In genomic region chr7:945556-946255, GRCh38 we compare ENCODE assay signal across 12 cellular contexts. TPM values are rescaled to one million over a fixed set of nuclear protein-coding genes. Genes with fewer than 3 reads are reported as not detected.
DNase-seq lines count a peak whose midpoint lies in the region; ATAC-seq and TF ChIP-seq lines count a peak whose summit lies in the region.
"Had no signal": no experiment of that assay in that cellular context is flagged by ENCODE, and none has a peak within 500 bp of the region (broad histone marks: within the 10 kb centered on the region; RNA-seq: fewer than 3 reads in every experiment).

No MANE protein-coding gene starts in this region.

- no peaks in the 10 kb centered on the region for H3K36me3 ChIP-seq in duodenal mucosa (ENCODE audit: control insufficient read depth in 1 of 2, insufficient read depth in 2 of 2, low read length in 2 of 2)
- H3K36me3 ChIP-seq in lung (ENCODE audit: control insufficient read depth in 2 of 2, insufficient read depth in 2 of 2, low read length in 2 of 2): peaks cover 0 to 1% of the 10 kb centered on the region in 2 donors
- no peaks in the 10 kb centered on the region for H3K36me3 ChIP-seq in urinary bladder (ENCODE audit: insufficient read depth)
- no peaks in the 10 kb centered on the region for H3K36me3 ChIP-seq in smooth muscle cell (ENCODE audit: low read depth)
- H3K36me3 ChIP-seq: HAP-1 had no signal

- peaks cover 19 to 24% of the 10 kb centered on the region in 2 donors for H3K4me1 ChIP-seq in duodenal mucosa (ENCODE audit: control insufficient read depth in 1 of 2, insufficient read depth in 2 of 2, low read length in 2 of 2)
- no peaks in the 10 kb centered on the region for H3K4me1 ChIP-seq in lung (ENCODE audit: control insufficient read depth in 2 of 2, insufficient read depth in 2 of 2, low read length in 2 of 2)
- no peaks in the 10 kb centered on the region for H3K4me1 ChIP-seq in urinary bladder (ENCODE audit: insufficient read depth)
- H3K4me1 ChIP-seq in smooth muscle cell (ENCODE audit: low read depth): no peaks in the 10 kb centered on the region
- H3K4me1 ChIP-seq: HAP-1 had no signal

- ATAC-seq in lung (ENCODE audit: insufficient read depth, low FRiP score) (peak; percentile 96), HG03135 (IDR thresholded peaks at IDR 0.05; ENCODE audit: unreplicated experiment) (no peak), HG02852 (IDR thresholded peaks at IDR 0.05; ENCODE audit: unreplicated experiment) (no peak)

- peak overlapping the region; percentile 61 to 84 for H3K9ac ChIP-seq in duodenal mucosa (ENCODE audit: low read depth in 1 of 2, low read length in 2 of 2)
- H3K9ac ChIP-seq in smooth muscle cell (ENCODE audit: low read depth): no peak overlapping the region

- H3F3A ChIP-seq in smooth muscle cell (ENCODE audit: low read depth): no peaks in the 10 kb centered on the region

- no peak overlapping the region for H3K4me2 ChIP-seq in smooth muscle cell

- H3K27ac ChIP-seq in duodenal mucosa (ENCODE audit: low read depth, low read length) (peak overlapping the region; percentile 94), lung (ENCODE audit: low read depth in 1 of 2, low read length in 1 of 2) (peak overlapping the region in 1 of 2 donors; percentile 91), urinary bladder (ENCODE audit: low read depth) (peak overlapping the region; percentile 76), smooth muscle cell (ENCODE audit: low read depth) (no peak overlapping the region)
- H3K27ac ChIP-seq: SK-N-MC had no signal

- no peaks in the 10 kb centered on the region for H3K9me3 ChIP-seq in duodenal mucosa (ENCODE audit: control insufficient read depth in 1 of 2, low read length in 2 of 2)
- no peaks in the 10 kb centered on the region for H3K9me3 ChIP-seq in lung (ENCODE audit: control insufficient read depth in 2 of 2, insufficient read depth in 1 of 2, low read length in 1 of 2)
- H3K9me3 ChIP-seq in smooth muscle cell (replicated peaks; ENCODE audit: low read depth): no peaks in the 10 kb centered on the region
- H3K9me3 ChIP-seq: HAP-1 had no signal

- no peaks in the 10 kb centered on the region for H3K79me2 ChIP-seq in smooth muscle cell (ENCODE audit: low read depth)

- 66 to 88% methylated on average over 27 to 30 of the region's 30 CpGs for WGBS in lung, 2 donors
- 67% methylated on average over 30 of the region's 30 CpGs for WGBS in urinary bladder
- 62% methylated on average over 14 of the region's 30 CpGs for WGBS in smooth muscle cell (ENCODE audit: low lambda C conversion rate)

- TF ChIP-seq CTCF in lung (IDR thresholded peaks at IDR 0.05; ENCODE audit: control extremely low read depth, extremely low read depth) (no peak), smooth muscle cell (IDR thresholded peaks at IDR 0.05; ENCODE audit: borderline replicate concordance, insufficient read depth, poor library complexity, severe bottlenecking) (no peak)

- H3K27me3 ChIP-seq in duodenal mucosa (ENCODE audit: control insufficient read depth in 1 of 2, insufficient read depth in 2 of 2, low read length in 2 of 2): no peaks in the 10 kb centered on the region
- no peaks in the 10 kb centered on the region for H3K27me3 ChIP-seq in lung (ENCODE audit: control insufficient read depth, insufficient read depth)
- peaks cover 14% of the 10 kb centered on the region for H3K27me3 ChIP-seq in smooth muscle cell (ENCODE audit: low read depth)

- H4K20me1 ChIP-seq in smooth muscle cell (ENCODE audit: low read depth): no peaks in the 10 kb centered on the region

- DNase-seq in SIG-M5 treated with dmso at 0.1 percent for 504 hours (lab: John Stamatoyannopoulos, UW; ENCODE audit: unreplicated experiment): peak; percentile 62
- no peak for DNase-seq in SIG-M5 (lab: John Stamatoyannopoulos, UW)
- peak; percentile 90 for DNase-seq in lung (ENCODE audit: low spot score)
- DNase-seq in smooth muscle cell (lab: John Stamatoyannopoulos, UW; ENCODE audit: unreplicated experiment): no peak
- DNase-seq: activated CD4-positive, alpha-beta T cell treated with anti-CD3 and anti-CD28 coated beads, Interleukin-2, amount 50 U/mL, for 48 hours; NCI-H187 treated with DMSO at 0.1 percent for 48 hours had no signal

- H3K4me3 ChIP-seq in duodenal mucosa (ENCODE audit: low read depth in 1 of 2, low read length in 2 of 2) (peak overlapping the region; percentile 37 to 57), lung (peak overlapping the region; percentile 16), urinary bladder (ENCODE audit: low read depth, low read length) (no peak overlapping the region), smooth muscle cell (no peak overlapping the region)
- H3K4me3 ChIP-seq: HAP-1, SK-N-MC had no signal

- no peak overlapping the region for H2AFZ ChIP-seq in smooth muscle cell (ENCODE audit: low read depth)

RNA-seq across cellular contexts. Expression of gene ADAP1, which starts 8.8 kb away (rescaled TPM):
- total RNA-seq in lung (10 to 100 TPM; 11.5 to 34.2 TPM), urinary bladder (11.7 TPM), smooth muscle cell (2.0 and 3.0 TPM in 2 replicates)
- polyA plus RNA-seq in lung (10 to 100 TPM; 31.0 to 39.0 TPM), urinary bladder (13.7 TPM), smooth muscle cell (1.3 and 2.4 TPM in 2 replicates)

RNA-seq across cellular contexts. Expression of gene COX19, which starts 29.6 kb away (rescaled TPM):
- total RNA-seq in lung: 10 to 100 TPM in 1 of 2 donors, 1 to 10 TPM in 1; 10.0 to 17.0 TPM
- 1 to 10 TPM; 5.6 to 6.0 TPM for polyA plus RNA-seq in lung
- 24.0 TPM for total RNA-seq in urinary bladder
- 6.5 TPM for polyA plus RNA-seq in urinary bladder
- total RNA-seq in smooth muscle cell: 10.0 and 10.4 TPM in 2 replicates
- polyA plus RNA-seq in smooth muscle cell: 10.4 and 19.0 TPM in 2 replicates

RNA-seq across cellular contexts. Expression of gene CYP2W1, which starts 37.3 kb away (rescaled TPM):
- 1 to 10 TPM in 1 of 2 donors, not detected in 1; 8.1 TPM for total RNA-seq in lung
- polyA plus RNA-seq in lung: under 1 TPM in 1 of 2 donors, not detected in 1; 0.05 TPM
- 7.5 TPM for total RNA-seq in urinary bladder
- 0.22 TPM for polyA plus RNA-seq in urinary bladder
- not detected in 2 replicates for total RNA-seq in smooth muscle cell
- polyA plus RNA-seq in smooth muscle cell: 0.44 TPM in 1 of 2 replicates, not detected in the other

Comparison
In these comparisons a context has a peak if more than half of its experiments do, and no peak if none do; other contexts are left out.
1. DNase-seq: peak in SIG-M5 treated with dmso at 0.1 percent for 504 hours (single experiment) and lung (single experiment); none in SIG-M5 (single experiment) and smooth muscle cell (single experiment).
2. H3K4me3 ChIP-seq: peak in duodenal mucosa (2 of 2) and lung (single experiment); none in urinary bladder (single experiment) and smooth muscle cell (single experiment).